ENCODE assay signal across 8 cellular contexts in the genomic region with DNA sequence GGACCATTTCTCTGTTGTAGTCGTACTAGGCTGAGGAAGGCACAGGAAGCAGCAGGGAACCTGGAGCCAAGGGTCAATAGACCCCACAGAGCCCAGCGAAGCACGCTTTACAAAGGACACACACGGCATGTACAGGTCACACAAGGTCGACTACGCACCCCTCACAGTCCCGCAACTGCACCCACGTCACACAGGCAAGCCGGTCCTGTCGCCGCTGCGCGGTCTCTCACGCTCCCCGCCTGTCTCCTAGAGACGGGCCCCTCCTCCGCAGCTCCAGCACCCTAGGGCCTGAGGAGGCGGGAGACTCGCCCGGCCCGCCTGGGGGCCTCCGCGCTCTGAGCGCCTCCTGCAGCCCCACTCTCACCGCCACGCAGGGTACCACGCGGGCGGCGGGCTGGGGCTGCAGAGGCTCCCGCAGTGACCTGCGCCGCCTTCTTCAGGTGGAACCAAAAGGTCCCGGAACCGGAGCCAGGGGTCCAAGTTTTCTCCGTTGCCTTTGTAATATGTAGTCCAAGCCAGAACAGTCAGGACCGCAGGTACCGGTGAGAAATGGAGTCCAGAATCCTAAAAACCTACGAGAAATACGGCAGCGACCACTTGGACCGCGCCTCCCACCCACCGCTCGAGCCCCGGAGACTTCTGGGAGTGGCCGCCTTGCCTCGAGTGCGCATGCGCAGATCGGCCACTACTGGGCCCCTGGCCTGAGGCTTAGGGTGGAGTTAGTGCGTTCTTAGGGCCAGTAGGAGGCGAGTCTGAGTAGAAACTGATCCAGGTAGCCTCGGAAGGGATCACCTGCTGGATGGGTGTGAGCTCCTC. TPM values are rescaled to one million over a fixed set of nuclear protein-coding genes. Genes with fewer than 3 reads are reported as not detected.
DNase-seq lines count a peak whose midpoint lies in the region; ATAC-seq and TF ChIP-seq lines count a peak whose summit lies in the region.

ZNF607 (minus strand) TSS at position 651 of the 816 bp plus-strand sequence. CDS start 8,143 bp downstream, outside the sequence.

- DNase-seq in AG04449 (ENCODE audit: low read depth, low spot score) (no peak), NCI-H446 (lab: John Stamatoyannopoulos, UW) (peak; percentile 27 to 81), dorsolateral prefrontal cortex (peak; percentile 84 to 92 (median 88)), right lobe of liver (peak; percentile 78 to 85 (median 84))
- peak; percentile 66 to 79 for DNase-seq in activated CD4-positive, alpha-beta T cell treated with anti-CD3 and anti-CD28 coated beads, Interleukin-2, amount 50 U/mL, for 24 hours (ENCODE audit: low read depth in 1 of 2, low spot score in 1 of 2)
- DNase-seq in stimulated activated CD4-positive, alpha-beta T cell treated with anti-CD3 and anti-CD28 coated beads, Interleukin-4, amount 100 ng/mL, for 24 hours = peak; percentile 86

- ATAC-seq in GM18873 (IDR thresholded peaks at IDR 0.05; ENCODE audit: low FRiP score, unreplicated experiment) = peak; percentile 85
- ATAC-seq in HG03139 (IDR thresholded peaks at IDR 0.05; ENCODE audit: unreplicated experiment) = peak; percentile 92
- peak; percentile 92 to 99 (median 95) for ATAC-seq in right lobe of liver

- no peaks in the 10 kb centered on the region for H3K36me3 ChIP-seq in right lobe of liver

- peak within 1 kb of the TSS in 58 of 59 donors; percentile 30 to 95 (median 91) for H3K27ac ChIP-seq in dorsolateral prefrontal cortex
- H3K27ac ChIP-seq in right lobe of liver = peak within 1 kb of the TSS in 1 of 3 donors; percentile 67

- intact Hi-C loops in dorsolateral prefrontal cortex (cut with DNase I) = loop anchor here (1.0 to 5.0 kb wide), 3 partner anchors 27 to 63 kb away; partner anchors contain the start of gene ZFP30 (in 1 of the 2)
- intact Hi-C loops in right lobe of liver (cut with DNase I) = no loop called here

- CTCF ChIA-PET in AG04449 (lab: Yijun Ruan, JAX) = interaction anchor here (1.0 to 1.3 kb wide), 5 partner anchors 10 to 44 kb away, joined by 3 to 5 read pairs (median 3); no protein-coding TSS in a partner anchor

- POLR2A ChIA-PET in AG04449 (lab: Yijun Ruan, JAX) = interaction anchor here (1.1 kb wide), 1 partner anchor 60 kb away, joined by 3 read pairs; the partner anchor contains the start of gene ZNF573

- H3K4me1 ChIP-seq in right lobe of liver = no peaks in the 10 kb centered on the region

- peak; percentile 61 for TF ChIP-seq CTCF in AG04449 (IDR thresholded peaks at IDR 0.05; ENCODE audit: insufficient read depth, low read length, missing control alignments)
- peak; percentile 28 to 82 (median 68) for TF ChIP-seq CTCF in dorsolateral prefrontal cortex (IDR thresholded peaks at IDR 0.05 in 54 of 56, conservative IDR thresholded peaks at IDR 0.05 in 2 of 56; ENCODE audit: low read depth in 1 of 56, partially characterized antibody in 56 of 56)
- peak; percentile 25 to 41 (median 37) for TF ChIP-seq CTCF in right lobe of liver (IDR thresholded peaks at IDR 0.05)

- TF ChIP-seq POLR2A in right lobe of liver (IDR thresholded peaks at IDR 0.05) = peak; percentile 39

- 0% methylated on average over 9 of the region's 54 CpGs for WGBS in right lobe of liver (ENCODE audit: insufficient coverage, low coverage, low lambda C conversion rate, missing lambda C conversion rate)

- H3K4me3 ChIP-seq in AG04449 (ENCODE audit: low read depth, low read length) = peak within 1 kb of the TSS; percentile 89
- H3K4me3 ChIP-seq in dorsolateral prefrontal cortex = peak within 1 kb of the TSS; percentile 70 to 99 (median 91)
- H3K4me3 ChIP-seq in right lobe of liver = peak within 1 kb of the TSS; percentile 54 to 77 (median 61)

- H3K9me3 ChIP-seq in right lobe of liver = no peaks in the 10 kb centered on the region

- no peaks in the 10 kb centered on the region for H3K27me3 ChIP-seq in dorsolateral prefrontal cortex
- no peaks in the 10 kb centered on the region for H3K27me3 ChIP-seq in right lobe of liver

RNA-seq across cellular contexts. Expression of gene ZNF607, which starts in this region (rescaled TPM):
- total RNA-seq in dorsolateral prefrontal cortex (10 to 100 TPM in 119 of 120 experiments, 1 to 10 TPM in 1; 9.2 to 27.3 (median 16.7) TPM), right lobe of liver (1 to 10 TPM in 1 of 6 experiments, under 1 TPM in 5; 0.37 to 1.9 (median 0.79) TPM)

Comparison
In these comparisons a context has a peak if more than half of its experiments do, and no peak if none do; other contexts are left out.
1. intact Hi-C loops: an anchor here in dorsolateral prefrontal cortex (1.0 to 5.0 kb wide); none called in right lobe of liver.